Comparison of ENCODE assay signal across 25 cellular contexts in the genomic region with DNA sequence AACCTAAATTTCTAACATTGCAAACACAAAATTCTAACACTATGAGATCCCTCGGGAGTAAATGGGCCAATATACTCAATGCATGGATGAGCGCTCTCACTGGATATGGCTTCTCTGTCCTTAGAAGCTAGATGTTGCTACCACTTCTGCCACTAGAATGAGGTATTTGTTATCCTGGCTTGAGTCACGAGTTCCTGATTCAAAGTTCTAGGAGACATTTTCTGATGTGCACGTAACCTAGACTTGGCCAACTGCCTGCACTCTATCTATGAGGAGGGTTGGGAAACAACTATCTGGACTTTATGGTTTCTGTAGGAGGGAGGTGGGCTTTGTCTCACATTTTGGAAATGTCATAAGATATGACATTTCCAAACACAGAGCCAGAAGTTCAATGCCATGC. TPM values are rescaled to one million over a fixed set of nuclear protein-coding genes. Genes with fewer than 3 reads are reported as not detected.
A peak's percentile ranks its signal among the peaks of the same experiment; 100 is the strongest.
DNase-seq lines count a peak whose midpoint lies in the region; FAIRE-seq and TF ChIP-seq lines count a peak whose summit lies in the region.
"Had no signal": no experiment of that assay in that cellular context is flagged by ENCODE, and none has a peak within 500 bp of the region (broad histone marks: within the 10 kb centered on the region; RNA-seq: fewer than 3 reads in every experiment).

No MANE protein-coding gene starts in this region.

- intact Hi-C loops in left ventricle myocardium inferior (cut with micrococcal nuclease), result no loop called here

- FAIRE-seq in urothelium cell line (lab: Jason Lieb, UNC), result peak; percentile 20
- FAIRE-seq: A549, TTC549 had no signal

- peak overlapping the region; percentile 16 for H3K27ac ChIP-seq in left ventricle myocardium inferior (replicated peaks)
- H3K27ac ChIP-seq in right atrium auricular region, result peak overlapping the region in 1 of 2 donors; percentile 4
- H3K27ac ChIP-seq: SK-N-MC, thyroid gland had no signal

- H3K4me3 ChIP-seq in left ventricle myocardium inferior, result no peak overlapping the region
- no peak overlapping the region for H3K4me3 ChIP-seq in right atrium auricular region
- H3K4me3 ChIP-seq in cardiac fibroblast (replicated peaks in 1 of 2; ENCODE audit: low read depth in 2 of 2, low read length in 2 of 2), result no peak overlapping the region
- H3K4me3 ChIP-seq: A549, sigmoid colon, SK-N-MC, thyroid gland had no signal

- no peaks in the 10 kb centered on the region for H3K9me3 ChIP-seq in left ventricle myocardium inferior (replicated peaks)
- no peaks in the 10 kb centered on the region for H3K9me3 ChIP-seq in right atrium auricular region
- H3K9me3 ChIP-seq: A549, sigmoid colon, thyroid gland had no signal

- TF ChIP-seq CTCF in left ventricle myocardium inferior (IDR thresholded peaks at IDR 0.05; ENCODE audit: borderline replicate concordance) (no peak), right atrium auricular region (IDR thresholded peaks at IDR 0.05) (no peak), cardiac fibroblast (IDR thresholded peaks at IDR 0.05; ENCODE audit: low read depth, low read length) (no peak), GM10266 (IDR thresholded peaks at IDR 0.05; ENCODE audit: control insufficient read depth, insufficient read depth, low read depth, missing control alignments) (no peak)

- H3K4me1 ChIP-seq in left ventricle myocardium inferior (peaks cover 66% of the 10 kb centered on the region), right atrium auricular region (peaks cover 0 to 40% of the 10 kb centered on the region in 2 donors)

- no peak for DNase-seq in left ventricle myocardium inferior
- no peak for DNase-seq in right atrium auricular region (ENCODE audit: low spot score)
- peak; percentile 68 to 80 for DNase-seq in cardiac fibroblast (ENCODE audit: low read depth in 2 of 2)
- peak; percentile 61 for DNase-seq in kidney tubule cell (ENCODE audit: low spot score)
- DNase-seq in urothelium cell line (ENCODE audit: low spot score), result no peak
- DNase-seq in hippocampal formation (lab: John Stamatoyannopoulos, UW), result no peak
- DNase-seq in COLO829 (ENCODE audit: low spot score), result no peak
- DNase-seq in GM10266 (ENCODE audit: extremely low spot score), result no peak
- DNase-seq: activated CD4-positive, CD25-positive, alpha-beta regulatory T cell treated with anti-CD3 and anti-CD28 coated beads, Interleukin-2, amount 50 U/mL, for 72 hours; activated CD8-positive, alpha-beta T cell treated with anti-CD3 and anti-CD28 coated beads for 36 hours; aorta; CD8-positive, alpha-beta T cell; DMS153; GOT3; head of caudate nucleus; mesenchymal stem cell; NCI-H1092 treated with DMSO at 0.1 percent for 48 hours; NCI-H1930; NCI-H748 treated with DMSO at 0.1 percent for 48 hours; sigmoid colon; stimulated activated naive CD8-positive, alpha-beta T cell treated with anti-CD3 and anti-CD28 coated beads, Interleukin-15, Interleukin-2, amounts not matched to agents 100 U/mL and 50 U/mL, for 24 hours; thyroid gland had no signal

- H3K27me3 ChIP-seq in left ventricle myocardium inferior (ENCODE audit: low read depth) (no peaks in the 10 kb centered on the region), right atrium auricular region (no peaks in the 10 kb centered on the region)
- H3K27me3 ChIP-seq: sigmoid colon, thyroid gland had no signal

- H3K36me3 ChIP-seq in left ventricle myocardium inferior (peaks cover 20% of the 10 kb centered on the region), right atrium auricular region (peaks cover 5% of the 10 kb centered on the region)
- H3K36me3 ChIP-seq: thyroid gland had no signal

RNA-seq across cellular contexts. Expression of a gene that starts 37.6 kb away (rescaled TPM):
- total RNA-seq in left ventricle myocardium inferior (91.9 TPM), right atrium auricular region (100 to 1,000 TPM in 1 of 2 donors, 10 to 100 TPM in 1; 89.1 to 101 TPM)
- total RNA-seq: CD8-positive, alpha-beta T cell had no signal

Comparison
In these comparisons a context has a peak if more than half of its experiments do, and no peak if none do; other contexts are left out.
1. DNase-seq: peak in cardiac fibroblast (2 of 2) and kidney tubule cell (single experiment); none in left ventricle myocardium inferior (single experiment), right atrium auricular region (single experiment), urothelium cell line (single experiment), hippocampal formation (0 of 2), COLO829 (single experiment) and GM10266 (single experiment).